Comparison of ENCODE assay signal across 7 cellular contexts in genomic region chr3:136818851-136819783, GRCh38. TPM values are rescaled to one million over a fixed set of nuclear protein-coding genes. Genes with fewer than 3 reads are reported as not detected.
DNase-seq lines count a peak whose midpoint lies in the region; ATAC-seq, FAIRE-seq and TF ChIP-seq lines count a peak whose summit lies in the region.

Gene SLC35G2 (plus strand): TSS chr3:136819126. CDS start chr3:136854461, 35,335 bp downstream.

- H3K27ac Mint-ChIP-seq in T-helper 17 cell (peak within 1 kb of the TSS; percentile 21), MCF 10A (ENCODE audit: low read depth, unreplicated experiment) (peak within 1 kb of the TSS; percentile 94)

- no peak within 1 kb of the TSS for H3K27ac ChIP-seq in MM.1S (ENCODE audit: low read length)

- BruUV-seq in MCF 10A (replicated peaks; lab: Mats Ljungman, UMichigan) = TSS peak; percentile 45

- H3K4me1 ChIP-seq in MM.1S (ENCODE audit: low read length) = no peaks in the 10 kb centered on the region
- peaks cover 3% of the 10 kb centered on the region for H3K4me1 ChIP-seq in iPS-15b (ENCODE audit: control insufficient read depth, insufficient read depth, low read length)

- CTCF ChIA-PET in MCF 10A (lab: Yijun Ruan, JAX) = interaction anchor here (0.6 to 0.9 kb wide), 3 partner anchors 61 to 1035 kb away, joined by 3 to 5 read pairs (median 3); no protein-coding TSS in a partner anchor

- H3K27me3 ChIP-seq in MM.1S (replicated peaks; ENCODE audit: insufficient read depth, low read length) = peaks cover 14% of the 10 kb centered on the region
- no peaks in the 10 kb centered on the region for H3K27me3 ChIP-seq in iPS-15b (ENCODE audit: control insufficient read depth, insufficient read depth, low read length)

- peaks cover 40% of the 10 kb centered on the region for H3K27me3 Mint-ChIP-seq in T-helper 17 cell
- H3K27me3 Mint-ChIP-seq in MCF 10A (ENCODE audit: insufficient read depth, unreplicated experiment) = no peaks in the 10 kb centered on the region

- H3K9me3 ChIP-seq in MM.1S (replicated peaks; ENCODE audit: insufficient read depth, low read length) = no peaks in the 10 kb centered on the region
- peaks cover 4% of the 10 kb centered on the region for H3K9me3 ChIP-seq in T-helper 17 cell (ENCODE audit: control insufficient read depth, low read length, poor library complexity, severe bottlenecking)
- no peaks in the 10 kb centered on the region for H3K9me3 ChIP-seq in iPS-15b (ENCODE audit: control insufficient read depth, insufficient read depth, low read length)

- no peaks in the 10 kb centered on the region for H3K9me2 ChIP-seq in MM.1S (replicated peaks; ENCODE audit: insufficient read depth, low read length)

- peak within 1 kb of the TSS; percentile 52 for H3K4me3 ChIP-seq in MM.1S (ENCODE audit: low read length)
- peak within 1 kb of the TSS; percentile 87 for H3K4me3 ChIP-seq in iPS-15b (ENCODE audit: low read depth, low read length)
- peak within 1 kb of the TSS; percentile 86 for H3K4me3 ChIP-seq in retinal pigment epithelial cell (ENCODE audit: low read length)

- H3K9ac ChIP-seq in MM.1S (ENCODE audit: low read length) = no peak within 1 kb of the TSS
- H3K9ac ChIP-seq in iPS-15b (ENCODE audit: low read depth, low read length) = peak within 1 kb of the TSS; percentile 47

- DNase-seq in GM18507 (ENCODE audit: extremely low spot score, insufficient read length, low read depth) (no peak), MM.1S (no peak), T-helper 17 cell (peak in 2 of 3 donors; percentile 19 to 23), MCF 10A (ENCODE audit: unreplicated experiment) (peak; percentile 77), retinal pigment epithelial cell (ENCODE audit: low read depth) (no peak), NCI-H446 (lab: John Stamatoyannopoulos, UW) (no peak)

- POLR2A ChIA-PET in MCF 10A (lab: Yijun Ruan, JAX) = interaction anchor here (0.7 kb wide), 2 partner anchors 17 to 43 kb away, joined by 3 to 4 read pairs; partner anchors contain the start of gene NCK1

- peak; percentile 63 for ATAC-seq in T-helper 17 cell

- peak within 1 kb of the TSS; percentile 88 for H3K4me2 ChIP-seq in MM.1S (ENCODE audit: low read depth, low read length)

- H3K36me3 Mint-ChIP-seq in T-helper 17 cell (ENCODE audit: low read depth) (peaks cover 7% of the 10 kb centered on the region), MCF 10A (ENCODE audit: insufficient read depth, unreplicated experiment) (no peaks in the 10 kb centered on the region)

- H3K4me1 Mint-ChIP-seq in T-helper 17 cell (peaks cover 17% of the 10 kb centered on the region), MCF 10A (ENCODE audit: insufficient read depth, unreplicated experiment) (peaks cover 16% of the 10 kb centered on the region)

- H3K79me2 ChIP-seq in MM.1S (ENCODE audit: low read length) = no peaks in the 10 kb centered on the region

- H3K9me3 Mint-ChIP-seq in MCF 10A (ENCODE audit: unreplicated experiment) = peaks cover 9% of the 10 kb centered on the region

- no peaks in the 10 kb centered on the region for H3F3A ChIP-seq in MM.1S (ENCODE audit: insufficient read depth, low read length)

- peak within 1 kb of the TSS; percentile 63 for H2AFZ ChIP-seq in MM.1S (ENCODE audit: low read length)

- H3K4me3 Mint-ChIP-seq in T-helper 17 cell (peak within 1 kb of the TSS; percentile 94), MCF 10A (ENCODE audit: unreplicated experiment) (peak within 1 kb of the TSS; percentile 84)

- peak; percentile 44 for FAIRE-seq in GM18507 (lab: Jason Lieb, UNC)

- TF ChIP-seq CTCF in MM.1S (IDR thresholded peaks at IDR 0.05; ENCODE audit: low read length) (no peak), MCF 10A (IDR thresholded peaks at IDR 0.05; ENCODE audit: unreplicated experiment) (no peak), retinal pigment epithelial cell (conservative IDR thresholded peaks at IDR 0.05; ENCODE audit: low read depth, low read length) (peak; percentile 7)

- intact Hi-C loops in MCF 10A (cut with micrococcal nuclease) = loop anchor here (5.0 kb wide), 1 partner anchor 193 kb away; no protein-coding TSS in a partner anchor

- H3K36me3 ChIP-seq in MM.1S (replicated peaks; ENCODE audit: insufficient read depth, low read length) = no peaks in the 10 kb centered on the region
- H3K36me3 ChIP-seq in iPS-15b (ENCODE audit: control insufficient read depth, insufficient read depth, low read length) = no peaks in the 10 kb centered on the region

- no peaks in the 10 kb centered on the region for H4K20me1 ChIP-seq in MM.1S (ENCODE audit: insufficient read depth, low read length)

RNA-seq across cellular contexts. Expression of gene SLC35G2, which starts in this region (rescaled TPM):
- under 1 TPM in 1 of 2 donors, not detected in 1; 0.15 TPM for total RNA-seq in T-helper 17 cell
- total RNA-seq in MCF 10A (2022) = 7.6 and 8.5 TPM in 2 replicates

Comparison
In these comparisons a context has a peak if more than half of its experiments do, and no peak if none do; other contexts are left out.
1. Peak in DNase-seq and ATAC-seq in T-helper 17 cell; RNA of the gene not detected or under 1 TPM.